Comparison of ENCODE assay signal across 1 cellular context in genomic region chr4:183335369-183335940, GRCh38.
TF ChIP-seq lines count a peak whose summit lies in the region.

No MANE protein-coding gene starts in this region.

TF ChIP-seq in K562, 482 proteins besides CTCF, POLR2A, EP300 and RAD21 (continued from another document):
- no peak for TF ChIP-seq ARID2 (IDR thresholded peaks at IDR 0.05)
- TF ChIP-seq ZNF589 (CRISPR knock-in tag; IDR thresholded peaks at IDR 0.05; ENCODE audit: low read depth): peak; percentile 74; the same call in 1 of the 2 replicates
- TF ChIP-seq ZNF347 (CRISPR knock-in tag; IDR thresholded peaks at IDR 0.05; ENCODE audit: low read depth): no peak
- peak; percentile 95 for TF ChIP-seq ZNF175 (CRISPR knock-in tag; IDR thresholded peaks at IDR 0.05; ENCODE audit: low read depth)
- no peak for TF ChIP-seq ZKSCAN1 (IDR thresholded peaks at IDR 0.05; ENCODE audit: low read depth, low read length)
- no peak for TF ChIP-seq ZEB2 (IDR thresholded peaks at IDR 0.05)
- TF ChIP-seq JUND (IDR thresholded peaks at IDR 0.05; ENCODE audit: borderline replicate concordance, low read depth, low read length): peak; percentile 84
- peak; percentile 85 for TF ChIP-seq JUND (tag; IDR thresholded peaks at IDR 0.05; ENCODE audit: borderline replicate concordance, low read depth, low read length)
- TF ChIP-seq ZNF407 (IDR thresholded peaks at IDR 0.05; ENCODE audit: low read depth): no peak
- peak; percentile 60; the same call in 1 of the 2 replicates for TF ChIP-seq JUN (IDR thresholded peaks at IDR 0.05; ENCODE audit: borderline replicate concordance, low read depth, low read length)
- no peak for TF ChIP-seq JUN (CRISPR knock-in tag; IDR thresholded peaks at IDR 0.05; ENCODE audit: borderline replicate concordance)
- peak; percentile 72 for TF ChIP-seq ARID1B (IDR thresholded peaks at IDR 0.05)
- no peak for TF ChIP-seq NR2C1 (IDR thresholded peaks at IDR 0.05)
- TF ChIP-seq NR2C1 (tag; IDR thresholded peaks at IDR 0.05): 0 out of 2 replicates have a peak, but pooled peaks have one; percentile 41
- no peak for TF ChIP-seq ZNF77 (CRISPR knock-in tag; IDR thresholded peaks at IDR 0.05)
- TF ChIP-seq ZNF592 (IDR thresholded peaks at IDR 0.05): peak; percentile 76
- TF ChIP-seq RCOR1 (IDR thresholded peaks at IDR 0.05; ENCODE audit: borderline replicate concordance in 1 of 2, low read depth in 2 of 2, low read length in 2 of 2): peak in 1 of 2 experiments; percentile 56; a peak in 1 of 4 replicates
- TF ChIP-seq ZZZ3 (IDR thresholded peaks at IDR 0.05): no peak
- peak; percentile 38; the same call in 1 of the 2 replicates for TF ChIP-seq ZBTB40 (IDR thresholded peaks at IDR 0.05)
- TF ChIP-seq ZBTB40 (CRISPR knock-in tag; IDR thresholded peaks at IDR 0.05): no peak
